In the genomic region with DNA sequence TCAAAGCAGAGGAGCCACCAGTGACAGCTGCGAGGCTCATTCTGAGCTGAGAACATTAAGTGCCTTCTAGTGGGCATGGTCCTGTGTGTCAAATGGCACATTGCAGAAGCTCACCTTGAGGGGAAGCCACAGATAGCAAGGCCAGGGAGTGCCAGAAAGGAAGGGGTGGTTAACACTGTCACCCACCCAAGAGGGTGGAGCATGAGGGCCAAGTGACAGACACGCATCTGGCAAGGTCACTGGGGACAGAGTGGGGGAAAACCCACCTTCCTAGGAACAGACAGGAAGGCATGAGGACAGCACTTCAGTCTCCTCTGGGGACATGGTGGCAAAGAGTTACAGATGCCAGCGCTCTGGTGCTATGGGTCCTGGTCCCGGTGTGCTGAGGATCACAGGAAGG, we compare ENCODE assay signal across 13 cellular contexts. TPM values are rescaled to one million over a fixed set of nuclear protein-coding genes. Genes with fewer than 3 reads are reported as not detected.
DNase-seq lines count a peak whose midpoint lies in the region; ATAC-seq, FAIRE-seq and TF ChIP-seq lines count a peak whose summit lies in the region.
"Had no signal": no experiment of that assay in that cellular context is flagged by ENCODE, and none has a peak within 500 bp of the region (broad histone marks: within the 10 kb centered on the region; RNA-seq: fewer than 3 reads in every experiment).

No MANE protein-coding gene starts in this region.

- H3K27me3 ChIP-seq in endothelial cell of umbilical vein (ENCODE audit: control insufficient read depth in 2 of 2, insufficient read depth in 2 of 2, low read length in 2 of 2), result no peaks in the 10 kb centered on the region
- H3K27me3 ChIP-seq: ascending aorta, suprapubic skin had no signal

- TF ChIP-seq CTCF in GM13976 (IDR thresholded peaks at IDR 0.05; ENCODE audit: borderline replicate concordance, control extremely low read depth, extremely low read depth, insufficient read depth, missing control alignments) (no peak), endothelial cell of umbilical vein (IDR thresholded peaks at IDR 0.05; ENCODE audit: extremely low read depth in 1 of 2, insufficient read depth in 1 of 2, low read depth in 1 of 2, low read length in 2 of 2) (no peak)

- H3K27ac ChIP-seq in endothelial cell of umbilical vein (ENCODE audit: insufficient read depth, low read depth, low read length), result no peak overlapping the region
- H3K27ac ChIP-seq: ascending aorta, suprapubic skin had no signal

- no peaks in the 10 kb centered on the region for H3K9me3 ChIP-seq in endothelial cell of umbilical vein (replicated peaks; ENCODE audit: control insufficient read depth, insufficient read depth, low read length)
- H3K9me3 ChIP-seq: ascending aorta, suprapubic skin had no signal

- H3K4me1 ChIP-seq in endothelial cell of umbilical vein (ENCODE audit: control insufficient read depth, extremely low read depth, insufficient read depth, low read length), result no peaks in the 10 kb centered on the region
- H3K4me1 ChIP-seq: ascending aorta, suprapubic skin had no signal

- no peak for TF ChIP-seq POLR2A in endothelial cell of umbilical vein (IDR thresholded peaks at IDR 0.05; ENCODE audit: low read depth, low read length)

- H3K4me3 ChIP-seq in endothelial cell of umbilical vein (replicated peaks in 1 of 3; ENCODE audit: insufficient read depth in 1 of 3, low read depth in 1 of 3, low read length in 3 of 3), result no peak overlapping the region
- H3K4me3 ChIP-seq: ascending aorta, suprapubic skin had no signal

- no peaks in the 10 kb centered on the region for H3K9me1 ChIP-seq in endothelial cell of umbilical vein (replicated peaks; ENCODE audit: control insufficient read depth, extremely low read depth, insufficient read depth, low read length)

- in situ Hi-C loops in GM13976 (cut with MboI; ENCODE audit: low sequenced_read_pairs, unreplicated experiment), result no loop called here

- peak; percentile 92 for FAIRE-seq in GM19239 (lab: Jason Lieb, UNC)
- peak; percentile 12 for FAIRE-seq in endothelial cell of umbilical vein (lab: Jason Lieb, UNC)

- intact Hi-C loops in endothelial cell of umbilical vein (cut with micrococcal nuclease), result no loop called here

- H4K20me1 ChIP-seq in endothelial cell of umbilical vein (replicated peaks; ENCODE audit: control insufficient read depth, extremely low read depth, insufficient read depth, low read length), result no peaks in the 10 kb centered on the region

- peaks cover 3 to 20% of the 10 kb centered on the region in 2 experiments for H3K36me3 ChIP-seq in endothelial cell of umbilical vein (ENCODE audit: control insufficient read depth in 2 of 2, extremely low read depth in 1 of 2, insufficient read depth in 2 of 2, low read length in 2 of 2)

- BruUV-seq in endothelial cell of umbilical vein (replicated peaks; lab: Mats Ljungman, UMichigan), result no TSS peak

- H2AFZ ChIP-seq in endothelial cell of umbilical vein (ENCODE audit: low read depth, low read length), result no peak overlapping the region

- no peaks in the 10 kb centered on the region for H3K79me2 ChIP-seq in endothelial cell of umbilical vein (ENCODE audit: control insufficient read depth, insufficient read depth, low read length)

- dilution Hi-C loops in endothelial cell of umbilical vein (cut with MboI; ENCODE audit: extremely low pct_ligation_motif_present, low sequenced_read_pairs), result no loop called here

- DNase-seq in GM13976 (ENCODE audit: low spot score) (peak; percentile 61), GM19239 (ENCODE audit: insufficient read length, low spot score) (peak; percentile 61), endothelial cell of umbilical vein (ENCODE audit: low read depth, low spot score) (no peak), 8988T (no peak), NCI-H1436 treated with DMSO at 0.1 percent for 48 hours (lab: John Stamatoyannopoulos, UW) (no peak)
- DNase-seq: DMS153, NCI-H1694 treated with DMSO at 0.1 percent for 48 hours had no signal

- H3K4me2 ChIP-seq in endothelial cell of umbilical vein (ENCODE audit: insufficient read depth, low read length), result no peak overlapping the region

- CTCF ChIA-PET in endothelial cell of umbilical vein (lab: Charles Lee), result interaction anchor here (1.1 kb wide), 1 partner anchor 13 kb away, joined by 3 read pairs; no protein-coding TSS in a partner anchor

- peak; percentile 51 for ATAC-seq in HG03175 (IDR thresholded peaks at IDR 0.05; ENCODE audit: unreplicated experiment)
- no peak for ATAC-seq in GM19455 (IDR thresholded peaks at IDR 0.05; ENCODE audit: unreplicated experiment)
- no peak for ATAC-seq in GM21786 (IDR thresholded peaks at IDR 0.05; ENCODE audit: unreplicated experiment)

- POLR2A ChIA-PET in endothelial cell of umbilical vein (lab: Charles Lee), result no interaction called here

- no peak overlapping the region for H3K9ac ChIP-seq in endothelial cell of umbilical vein (replicated peaks; ENCODE audit: extremely low read depth, insufficient read depth, low read length)

TF ChIP-seq in endothelial cell of umbilical vein, 7 proteins besides CTCF, POLR2A, EP300 and RAD21:
- TF ChIP-seq FOS (IDR thresholded peaks at IDR 0.05; ENCODE audit: borderline replicate concordance, insufficient read depth, low read length) (no peak), GATA2 (IDR thresholded peaks at IDR 0.05; ENCODE audit: insufficient read depth, insufficient read length, low read depth, low read length) (no peak), MYC (IDR thresholded peaks at IDR 0.05; ENCODE audit: low read depth, low read length) (no peak), JUN (IDR thresholded peaks at IDR 0.05; ENCODE audit: borderline replicate concordance, insufficient read depth, insufficient read length, low read depth) (no peak), EZH2 (IDR thresholded peaks at IDR 0.05; ENCODE audit: borderline replicate concordance, low read depth, low read length, severe bottlenecking) (no peak), POLR2AphosphoS5 (IDR thresholded peaks at IDR 0.05; ENCODE audit: insufficient read depth, low read depth, low read length) (no peak)
- TF ChIP-seq, protein P1, sequence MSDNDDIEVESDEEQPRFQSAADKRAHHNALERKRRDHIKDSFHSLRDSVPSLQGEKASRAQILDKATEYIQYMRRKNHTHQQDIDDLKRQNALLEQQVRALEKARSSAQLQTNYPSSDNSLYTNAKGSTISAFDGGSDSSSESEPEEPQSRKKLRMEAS (IDR thresholded peaks at IDR 0.05; ENCODE audit: insufficient read depth, insufficient read length), result no peak

RNA-seq across cellular contexts. Expression of gene NUBP1, which starts 22.1 kb away (rescaled TPM):
- 23.6 and 28.7 TPM in 2 replicates for total RNA-seq in endothelial cell of umbilical vein
- polyA plus RNA-seq in endothelial cell of umbilical vein, result 27.9 and 30.8 TPM in 2 replicates
- polyA plus RNA-seq in endothelial cell of umbilical vein (2011; cell fraction: cytosol; rRNA removed), result 43.6 and 49.2 TPM in 2 replicates
- polyA plus RNA-seq in endothelial cell of umbilical vein (2011; cell fraction: nucleus; rRNA removed), result 27.6 TPM in 2 replicates
- polyA plus RNA-seq in endothelial cell of umbilical vein (2012), result 22.3 and 26.8 TPM in 2 replicates
- polyA minus RNA-seq in endothelial cell of umbilical vein, result 26.2 and 29.3 TPM in 2 replicates
- 17.9 TPM for polyA minus RNA-seq in endothelial cell of umbilical vein (2011; cell fraction: cytosol; rRNA and poly(A)+ RNA removed)
- 7.7 and 12.8 TPM in 2 replicates for polyA minus RNA-seq in endothelial cell of umbilical vein (2011; cell fraction: nucleus; rRNA and poly(A)+ RNA removed)

RNA-seq across cellular contexts. Expression of gene TVP23A, which starts 52.8 kb away (rescaled TPM):
- not detected in 2 replicates for total RNA-seq in endothelial cell of umbilical vein
- polyA plus RNA-seq in endothelial cell of umbilical vein, result not detected in 2 replicates
- not detected in 2 replicates for polyA plus RNA-seq in endothelial cell of umbilical vein (2011; cell fraction: cytosol; rRNA removed)
- polyA plus RNA-seq in endothelial cell of umbilical vein (2011; cell fraction: nucleus; rRNA removed), result not detected in 2 replicates
- 0.07 and 0.29 TPM in 2 replicates for polyA plus RNA-seq in endothelial cell of umbilical vein (2012)
- polyA minus RNA-seq in endothelial cell of umbilical vein, result not detected in 2 replicates
- not detected for polyA minus RNA-seq in endothelial cell of umbilical vein (2011; cell fraction: cytosol; rRNA and poly(A)+ RNA removed)
- not detected in 2 replicates for polyA minus RNA-seq in endothelial cell of umbilical vein (2011; cell fraction: nucleus; rRNA and poly(A)+ RNA removed)
- total RNA-seq: ascending aorta, RPMI7951 had no signal

Comparison
In these comparisons a context has a peak if more than half of its experiments do, and no peak if none do; other contexts are left out.
1. DNase-seq: peak in GM13976 (single experiment) and GM19239 (single experiment); none in endothelial cell of umbilical vein (single experiment), 8988T (single experiment) and NCI-H1436 treated with DMSO at 0.1 percent for 48 hours (single experiment).